1 cellular context compared by ENCODE assay signal in the genomic region with DNA sequence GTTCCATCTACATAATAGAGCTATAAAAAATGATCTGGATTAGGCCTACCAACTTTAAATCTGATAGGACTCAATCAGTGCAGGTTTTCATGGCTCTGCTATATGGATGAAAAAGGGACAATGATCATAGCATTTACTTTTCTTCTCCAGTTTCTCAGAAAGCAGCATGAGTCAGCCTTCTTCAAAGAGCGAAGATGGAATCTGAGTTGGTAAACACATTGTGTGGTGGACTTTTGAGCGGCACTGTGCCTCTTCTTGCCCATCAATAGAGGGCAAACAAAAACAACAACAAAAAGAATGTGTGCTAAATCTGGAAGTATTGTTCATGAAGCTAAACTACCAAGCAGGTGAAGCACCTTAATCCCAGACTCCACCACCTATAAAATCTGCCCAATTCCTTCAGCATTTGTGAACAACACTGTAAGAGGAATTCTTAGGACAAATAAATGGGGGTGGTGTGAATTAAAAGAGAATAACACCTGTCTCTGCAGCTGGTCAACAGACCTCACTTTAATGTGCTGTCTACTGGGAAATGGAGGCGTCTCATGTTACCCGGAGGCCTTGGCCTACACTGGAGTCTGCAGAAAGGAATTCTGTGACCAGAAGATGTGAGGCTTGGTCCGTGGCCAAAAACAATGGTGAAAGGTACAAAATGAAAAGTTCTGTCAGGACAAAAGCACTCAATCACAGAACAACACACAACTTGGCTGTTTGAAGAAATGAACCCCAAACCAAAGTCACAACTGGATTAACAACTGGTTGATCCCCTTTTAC.
TF ChIP-seq lines count a peak whose summit lies in the region.

No MANE protein-coding gene starts in this region.

TF ChIP-seq in HepG2, 621 proteins besides CTCF, POLR2A, EP300 and RAD21 (continued from another document and continues in another):
- TF ChIP-seq, protein P1, sequence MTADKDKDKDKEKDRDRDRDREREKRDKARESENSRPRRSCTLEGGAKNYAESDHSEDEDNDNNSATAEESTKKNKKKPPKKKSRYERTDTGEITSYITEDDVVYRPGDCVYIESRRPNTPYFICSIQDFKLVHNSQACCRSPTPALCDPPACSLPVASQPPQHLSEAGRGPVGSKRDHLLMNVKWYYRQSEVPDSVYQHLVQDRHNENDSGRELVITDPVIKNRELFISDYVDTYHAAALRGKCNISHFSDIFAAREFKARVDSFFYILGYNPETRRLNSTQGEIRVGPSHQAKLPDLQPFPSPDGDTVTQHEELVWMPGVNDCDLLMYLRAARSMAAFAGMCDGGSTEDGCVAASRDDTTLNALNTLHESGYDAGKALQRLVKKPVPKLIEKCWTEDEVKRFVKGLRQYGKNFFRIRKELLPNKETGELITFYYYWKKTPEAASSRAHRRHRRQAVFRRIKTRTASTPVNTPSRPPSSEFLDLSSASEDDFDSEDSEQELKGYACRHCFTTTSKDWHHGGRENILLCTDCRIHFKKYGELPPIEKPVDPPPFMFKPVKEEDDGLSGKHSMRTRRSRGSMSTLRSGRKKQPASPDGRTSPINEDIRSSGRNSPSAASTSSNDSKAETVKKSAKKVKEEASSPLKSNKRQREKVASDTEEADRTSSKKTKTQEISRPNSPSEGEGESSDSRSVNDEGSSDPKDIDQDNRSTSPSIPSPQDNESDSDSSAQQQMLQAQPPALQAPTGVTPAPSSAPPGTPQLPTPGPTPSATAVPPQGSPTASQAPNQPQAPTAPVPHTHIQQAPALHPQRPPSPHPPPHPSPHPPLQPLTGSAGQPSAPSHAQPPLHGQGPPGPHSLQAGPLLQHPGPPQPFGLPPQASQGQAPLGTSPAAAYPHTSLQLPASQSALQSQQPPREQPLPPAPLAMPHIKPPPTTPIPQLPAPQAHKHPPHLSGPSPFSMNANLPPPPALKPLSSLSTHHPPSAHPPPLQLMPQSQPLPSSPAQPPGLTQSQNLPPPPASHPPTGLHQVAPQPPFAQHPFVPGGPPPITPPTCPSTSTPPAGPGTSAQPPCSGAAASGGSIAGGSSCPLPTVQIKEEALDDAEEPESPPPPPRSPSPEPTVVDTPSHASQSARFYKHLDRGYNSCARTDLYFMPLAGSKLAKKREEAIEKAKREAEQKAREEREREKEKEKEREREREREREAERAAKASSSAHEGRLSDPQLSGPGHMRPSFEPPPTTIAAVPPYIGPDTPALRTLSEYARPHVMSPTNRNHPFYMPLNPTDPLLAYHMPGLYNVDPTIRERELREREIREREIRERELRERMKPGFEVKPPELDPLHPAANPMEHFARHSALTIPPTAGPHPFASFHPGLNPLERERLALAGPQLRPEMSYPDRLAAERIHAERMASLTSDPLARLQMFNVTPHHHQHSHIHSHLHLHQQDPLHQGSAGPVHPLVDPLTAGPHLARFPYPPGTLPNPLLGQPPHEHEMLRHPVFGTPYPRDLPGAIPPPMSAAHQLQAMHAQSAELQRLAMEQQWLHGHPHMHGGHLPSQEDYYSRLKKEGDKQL (CRISPR knock-in tag; IDR thresholded peaks at IDR 0.05; ENCODE audit: low read depth) = 0 out of 2 replicates have a peak, but pooled peaks have one; percentile 23
- TF ChIP-seq, protein P2, sequence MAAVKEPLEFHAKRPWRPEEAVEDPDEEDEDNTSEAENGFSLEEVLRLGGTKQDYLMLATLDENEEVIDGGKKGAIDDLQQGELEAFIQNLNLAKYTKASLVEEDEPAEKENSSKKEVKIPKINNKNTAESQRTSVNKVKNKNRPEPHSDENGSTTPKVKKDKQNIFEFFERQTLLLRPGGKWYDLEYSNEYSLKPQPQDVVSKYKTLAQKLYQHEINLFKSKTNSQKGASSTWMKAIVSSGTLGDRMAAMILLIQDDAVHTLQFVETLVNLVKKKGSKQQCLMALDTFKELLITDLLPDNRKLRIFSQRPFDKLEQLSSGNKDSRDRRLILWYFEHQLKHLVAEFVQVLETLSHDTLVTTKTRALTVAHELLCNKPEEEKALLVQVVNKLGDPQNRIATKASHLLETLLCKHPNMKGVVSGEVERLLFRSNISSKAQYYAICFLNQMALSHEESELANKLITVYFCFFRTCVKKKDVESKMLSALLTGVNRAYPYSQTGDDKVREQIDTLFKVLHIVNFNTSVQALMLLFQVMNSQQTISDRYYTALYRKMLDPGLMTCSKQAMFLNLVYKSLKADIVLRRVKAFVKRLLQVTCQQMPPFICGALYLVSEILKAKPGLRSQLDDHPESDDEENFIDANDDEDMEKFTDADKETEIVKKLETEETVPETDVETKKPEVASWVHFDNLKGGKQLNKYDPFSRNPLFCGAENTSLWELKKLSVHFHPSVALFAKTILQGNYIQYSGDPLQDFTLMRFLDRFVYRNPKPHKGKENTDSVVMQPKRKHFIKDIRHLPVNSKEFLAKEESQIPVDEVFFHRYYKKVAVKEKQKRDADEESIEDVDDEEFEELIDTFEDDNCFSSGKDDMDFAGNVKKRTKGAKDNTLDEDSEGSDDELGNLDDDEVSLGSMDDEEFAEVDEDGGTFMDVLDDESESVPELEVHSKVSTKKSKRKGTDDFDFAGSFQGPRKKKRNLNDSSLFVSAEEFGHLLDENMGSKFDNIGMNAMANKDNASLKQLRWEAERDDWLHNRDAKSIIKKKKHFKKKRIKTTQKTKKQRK (IDR thresholded peaks at IDR 0.05; ENCODE audit: low read length) = no peak
- TF ChIP-seq, protein P3, sequence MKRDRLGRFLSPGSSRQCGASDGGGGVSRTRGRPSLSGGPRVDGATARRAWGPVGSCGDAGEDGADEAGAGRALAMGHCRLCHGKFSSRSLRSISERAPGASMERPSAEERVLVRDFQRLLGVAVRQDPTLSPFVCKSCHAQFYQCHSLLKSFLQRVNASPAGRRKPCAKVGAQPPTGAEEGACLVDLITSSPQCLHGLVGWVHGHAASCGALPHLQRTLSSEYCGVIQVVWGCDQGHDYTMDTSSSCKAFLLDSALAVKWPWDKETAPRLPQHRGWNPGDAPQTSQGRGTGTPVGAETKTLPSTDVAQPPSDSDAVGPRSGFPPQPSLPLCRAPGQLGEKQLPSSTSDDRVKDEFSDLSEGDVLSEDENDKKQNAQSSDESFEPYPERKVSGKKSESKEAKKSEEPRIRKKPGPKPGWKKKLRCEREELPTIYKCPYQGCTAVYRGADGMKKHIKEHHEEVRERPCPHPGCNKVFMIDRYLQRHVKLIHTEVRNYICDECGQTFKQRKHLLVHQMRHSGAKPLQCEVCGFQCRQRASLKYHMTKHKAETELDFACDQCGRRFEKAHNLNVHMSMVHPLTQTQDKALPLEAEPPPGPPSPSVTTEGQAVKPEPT (CRISPR knock-in tag; IDR thresholded peaks at IDR 0.05; ENCODE audit: low read depth) = no peak
- TF ChIP-seq, protein P4, sequence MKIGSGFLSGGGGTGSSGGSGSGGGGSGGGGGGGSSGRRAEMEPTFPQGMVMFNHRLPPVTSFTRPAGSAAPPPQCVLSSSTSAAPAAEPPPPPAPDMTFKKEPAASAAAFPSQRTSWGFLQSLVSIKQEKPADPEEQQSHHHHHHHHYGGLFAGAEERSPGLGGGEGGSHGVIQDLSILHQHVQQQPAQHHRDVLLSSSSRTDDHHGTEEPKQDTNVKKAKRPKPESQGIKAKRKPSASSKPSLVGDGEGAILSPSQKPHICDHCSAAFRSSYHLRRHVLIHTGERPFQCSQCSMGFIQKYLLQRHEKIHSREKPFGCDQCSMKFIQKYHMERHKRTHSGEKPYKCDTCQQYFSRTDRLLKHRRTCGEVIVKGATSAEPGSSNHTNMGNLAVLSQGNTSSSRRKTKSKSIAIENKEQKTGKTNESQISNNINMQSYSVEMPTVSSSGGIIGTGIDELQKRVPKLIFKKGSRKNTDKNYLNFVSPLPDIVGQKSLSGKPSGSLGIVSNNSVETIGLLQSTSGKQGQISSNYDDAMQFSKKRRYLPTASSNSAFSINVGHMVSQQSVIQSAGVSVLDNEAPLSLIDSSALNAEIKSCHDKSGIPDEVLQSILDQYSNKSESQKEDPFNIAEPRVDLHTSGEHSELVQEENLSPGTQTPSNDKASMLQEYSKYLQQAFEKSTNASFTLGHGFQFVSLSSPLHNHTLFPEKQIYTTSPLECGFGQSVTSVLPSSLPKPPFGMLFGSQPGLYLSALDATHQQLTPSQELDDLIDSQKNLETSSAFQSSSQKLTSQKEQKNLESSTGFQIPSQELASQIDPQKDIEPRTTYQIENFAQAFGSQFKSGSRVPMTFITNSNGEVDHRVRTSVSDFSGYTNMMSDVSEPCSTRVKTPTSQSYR (CRISPR knock-in tag; IDR thresholded peaks at IDR 0.05; ENCODE audit: borderline replicate concordance) = peak; percentile 27; the same call in 1 of the 2 replicates
- TF ChIP-seq ZNF331 (CRISPR knock-in tag; IDR thresholded peaks at IDR 0.05) (peak; percentile 53; the same call in 1 of the 2 replicates), PHF21A (CRISPR knock-in tag; IDR thresholded peaks at IDR 0.05) (0 out of 2 replicates have a peak, but pooled peaks have one; percentile 29), SSRP1 (CRISPR knock-in tag; IDR thresholded peaks at IDR 0.05) (peak; percentile 88), ZNF235 (CRISPR knock-in tag; IDR thresholded peaks at IDR 0.05; ENCODE audit: borderline replicate concordance) (no peak), MXI1 (IDR thresholded peaks at IDR 0.05; ENCODE audit: borderline replicate concordance, low read depth, low read length) (peak; percentile 41; the same call in 1 of the 3 replicates), NFE2 (CRISPR knock-in tag; IDR thresholded peaks at IDR 0.05) (0 out of 2 replicates have a peak, but pooled peaks have one; percentile 20), ATRX (CRISPR knock-in tag; IDR thresholded peaks at IDR 0.05; ENCODE audit: borderline replicate concordance) (no peak), SAP130 (CRISPR knock-in tag; IDR thresholded peaks at IDR 0.05; ENCODE audit: low read depth) (peak; percentile 44; the same call in 1 of the 2 replicates), MED8 (CRISPR knock-in tag; IDR thresholded peaks at IDR 0.05; ENCODE audit: insufficient replicate concordance) (no peak), ZNF776 (CRISPR knock-in tag; IDR thresholded peaks at IDR 0.05) (no peak), BRCA1 (CRISPR knock-in tag; IDR thresholded peaks at IDR 0.05) (no peak), PPARG (CRISPR knock-in tag; conservative IDR thresholded peaks at IDR 0.05) (peak; percentile 46; the same call in 1 of the 2 replicates), ZNF614 (CRISPR knock-in tag; IDR thresholded peaks at IDR 0.05; ENCODE audit: borderline replicate concordance) (peak; percentile 40; the same call in 1 of the 2 replicates), PHF20 (CRISPR knock-in tag; IDR thresholded peaks at IDR 0.05) (no peak), ZNF670 (CRISPR knock-in tag; IDR thresholded peaks at IDR 0.05; ENCODE audit: borderline replicate concordance) (peak; percentile 71), SMYD3 (CRISPR knock-in tag; IDR thresholded peaks at IDR 0.05) (peak; percentile 17; the same call in 1 of the 2 replicates), SP5 (CRISPR knock-in tag; IDR thresholded peaks at IDR 0.05; ENCODE audit: borderline replicate concordance, low read depth) (0 out of 2 replicates have a peak, but pooled peaks have one; percentile 25), U2AF2 (IDR thresholded peaks at IDR 0.05; ENCODE audit: low read depth, low read length) (no peak), HDAC1 (CRISPR knock-in tag; IDR thresholded peaks at IDR 0.05) (peak; percentile 61), LCORL (IDR thresholded peaks at IDR 0.05) (no peak), LCORL (CRISPR knock-in tag; IDR thresholded peaks at IDR 0.05) (peak; percentile 59; the same call in 1 of the 2 replicates), ZNF350 (CRISPR knock-in tag; IDR thresholded peaks at IDR 0.05; ENCODE audit: borderline replicate concordance, low read depth) (no peak), ZNF619 (CRISPR knock-in tag; IDR thresholded peaks at IDR 0.05) (no peak), GFI1 (CRISPR knock-in tag; IDR thresholded peaks at IDR 0.05; ENCODE audit: borderline replicate concordance) (peak; percentile 93), ZFP36L1 (CRISPR knock-in tag; IDR thresholded peaks at IDR 0.05) (no peak), IRF2 (CRISPR knock-in tag; IDR thresholded peaks at IDR 0.05) (0 out of 2 replicates have a peak, but pooled peaks have one; percentile 25), FOXA1 (IDR thresholded peaks at IDR 0.05) (no peak), FOXA1 (CRISPR knock-in tag; IDR thresholded peaks at IDR 0.05) (peak; percentile 61)
- TF ChIP-seq, protein P5, sequence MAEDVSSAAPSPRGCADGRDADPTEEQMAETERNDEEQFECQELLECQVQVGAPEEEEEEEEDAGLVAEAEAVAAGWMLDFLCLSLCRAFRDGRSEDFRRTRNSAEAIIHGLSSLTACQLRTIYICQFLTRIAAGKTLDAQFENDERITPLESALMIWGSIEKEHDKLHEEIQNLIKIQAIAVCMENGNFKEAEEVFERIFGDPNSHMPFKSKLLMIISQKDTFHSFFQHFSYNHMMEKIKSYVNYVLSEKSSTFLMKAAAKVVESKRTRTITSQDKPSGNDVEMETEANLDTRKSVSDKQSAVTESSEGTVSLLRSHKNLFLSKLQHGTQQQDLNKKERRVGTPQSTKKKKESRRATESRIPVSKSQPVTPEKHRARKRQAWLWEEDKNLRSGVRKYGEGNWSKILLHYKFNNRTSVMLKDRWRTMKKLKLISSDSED (CRISPR knock-in tag; IDR thresholded peaks at IDR 0.05) = no peak
- TF ChIP-seq, protein P6, sequence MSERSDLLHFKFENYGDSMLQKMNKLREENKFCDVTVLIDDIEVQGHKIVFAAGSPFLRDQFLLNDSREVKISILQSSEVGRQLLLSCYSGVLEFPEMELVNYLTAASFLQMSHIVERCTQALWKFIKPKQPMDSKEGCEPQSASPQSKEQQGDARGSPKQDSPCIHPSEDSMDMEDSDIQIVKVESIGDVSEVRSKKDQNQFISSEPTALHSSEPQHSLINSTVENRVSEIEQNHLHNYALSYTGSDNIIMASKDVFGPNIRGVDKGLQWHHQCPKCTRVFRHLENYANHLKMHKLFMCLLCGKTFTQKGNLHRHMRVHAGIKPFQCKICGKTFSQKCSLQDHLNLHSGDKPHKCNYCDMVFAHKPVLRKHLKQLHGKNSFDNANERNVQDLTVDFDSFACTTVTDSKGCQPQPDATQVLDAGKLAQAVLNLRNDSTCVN (CRISPR knock-in tag; IDR thresholded peaks at IDR 0.05; ENCODE audit: borderline replicate concordance) = peak; percentile 40; the same call in 1 of the 2 replicates
- TF ChIP-seq, protein P7, sequence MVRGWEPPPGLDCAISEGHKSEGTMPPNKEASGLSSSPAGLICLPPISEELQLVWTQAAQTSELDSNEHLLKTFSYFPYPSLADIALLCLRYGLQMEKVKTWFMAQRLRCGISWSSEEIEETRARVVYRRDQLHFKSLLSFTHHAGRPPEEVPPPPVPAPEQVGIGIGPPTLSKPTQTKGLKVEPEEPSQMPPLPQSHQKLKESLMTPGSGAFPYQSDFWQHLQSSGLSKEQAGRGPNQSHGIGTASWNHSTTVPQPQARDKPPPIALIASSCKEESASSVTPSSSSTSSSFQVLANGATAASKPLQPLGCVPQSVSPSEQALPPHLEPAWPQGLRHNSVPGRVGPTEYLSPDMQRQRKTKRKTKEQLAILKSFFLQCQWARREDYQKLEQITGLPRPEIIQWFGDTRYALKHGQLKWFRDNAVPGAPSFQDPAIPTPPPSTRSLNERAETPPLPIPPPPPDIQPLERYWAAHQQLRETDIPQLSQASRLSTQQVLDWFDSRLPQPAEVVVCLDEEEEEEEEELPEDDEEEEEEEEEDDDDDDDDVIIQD (CRISPR knock-in tag; IDR thresholded peaks at IDR 0.05; ENCODE audit: low read depth) = peak; percentile 95
- TF ChIP-seq, protein P8, sequence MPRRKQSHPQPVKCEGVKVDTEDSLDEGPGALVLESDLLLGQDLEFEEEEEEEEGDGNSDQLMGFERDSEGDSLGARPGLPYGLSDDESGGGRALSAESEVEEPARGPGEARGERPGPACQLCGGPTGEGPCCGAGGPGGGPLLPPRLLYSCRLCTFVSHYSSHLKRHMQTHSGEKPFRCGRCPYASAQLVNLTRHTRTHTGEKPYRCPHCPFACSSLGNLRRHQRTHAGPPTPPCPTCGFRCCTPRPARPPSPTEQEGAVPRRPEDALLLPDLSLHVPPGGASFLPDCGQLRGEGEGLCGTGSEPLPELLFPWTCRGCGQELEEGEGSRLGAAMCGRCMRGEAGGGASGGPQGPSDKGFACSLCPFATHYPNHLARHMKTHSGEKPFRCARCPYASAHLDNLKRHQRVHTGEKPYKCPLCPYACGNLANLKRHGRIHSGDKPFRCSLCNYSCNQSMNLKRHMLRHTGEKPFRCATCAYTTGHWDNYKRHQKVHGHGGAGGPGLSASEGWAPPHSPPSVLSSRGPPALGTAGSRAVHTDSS (CRISPR knock-in tag; conservative IDR thresholded peaks at IDR 0.05) = no peak
